Comparison of ENCODE assay signal across 8 cellular contexts in genomic region chr3:133661454-133662255, GRCh38. TPM values are rescaled to one million over a fixed set of nuclear protein-coding genes. Genes with fewer than 3 reads are reported as not detected.
DNase-seq lines count a peak whose midpoint lies in the region; ATAC-seq lines count a peak whose summit lies in the region.

TOPBP1 (minus strand) TSS chr3:133661941; CDS start chr3:133661127, 814 bp downstream.

- H3K36me3 Mint-ChIP-seq in effector memory CD8-positive, alpha-beta T cell (ENCODE audit: insufficient read depth), result peaks cover 21% of the 10 kb centered on the region

- H3K4me3 Mint-ChIP-seq in effector memory CD8-positive, alpha-beta T cell, result peak within 1 kb of the TSS; percentile 91 to 96

- no peaks in the 10 kb centered on the region for H3K27me3 Mint-ChIP-seq in effector memory CD8-positive, alpha-beta T cell

- peaks cover 28 to 40% of the 10 kb centered on the region in 2 donors for H3K4me1 Mint-ChIP-seq in effector memory CD8-positive, alpha-beta T cell (ENCODE audit: low read depth in 2 of 2)

- ATAC-seq in GM21367 (IDR thresholded peaks at IDR 0.05; ENCODE audit: unreplicated experiment), result peak; percentile 81
- peak; percentile 90 for ATAC-seq in effector memory CD8-positive, alpha-beta T cell (replicated peaks)

- no peaks in the 10 kb centered on the region for H3K9me3 Mint-ChIP-seq in effector memory CD8-positive, alpha-beta T cell

- peak; percentile 90 for DNase-seq in COR-L47 (lab: John Stamatoyannopoulos, UW)
- DNase-seq in HT1080 (ENCODE audit: low read depth), result peak; percentile 87
- peak; percentile 83 for DNase-seq in NK-92 treated with Interleukin-12 subunit alpha and Interleukin-12 subunit beta, amount 100 ng/mL, for 24 hours (lab: John Stamatoyannopoulos, UW)
- DNase-seq in activated CD8-positive, alpha-beta memory T cell treated with anti-CD3 and anti-CD28 coated beads for 4 hours (ENCODE audit: low read depth in 2 of 2), result peak; percentile 68 to 82
- DNase-seq in effector memory CD8-positive, alpha-beta T cell, result peak; percentile 73 to 79 (median 78)
- DNase-seq in medulla oblongata (ENCODE audit: extremely low spot score), result peak; percentile 75
- peak; percentile 73 for DNase-seq in stimulated activated CD8-positive, alpha-beta memory T cell treated with anti-CD3 and anti-CD28 coated beads, Interleukin-12 subunit alpha, Interleukin-12 subunit beta, amount 100 ng/mL, for 1 hour (ENCODE audit: low read depth)

- H3K27ac Mint-ChIP-seq in effector memory CD8-positive, alpha-beta T cell, result peak within 1 kb of the TSS; percentile 93 to 95

RNA-seq across cellular contexts. Expression of gene TOPBP1, which starts in this region (rescaled TPM):
- 73.0 and 96.4 TPM in 2 replicates for total RNA-seq in HT1080 (2014; rRNA removed; shearing (Covaris generic))
- polyA plus RNA-seq in HT1080 (2015; cell fraction: cytosol; rRNA removed), result 49.4 and 58.4 TPM in 2 replicates
- 144 and 145 TPM in 2 replicates for polyA plus RNA-seq in HT1080 (2015; cell fraction: nucleus; rRNA removed)

Comparison
In these comparisons a context has a peak if more than half of its experiments do, and no peak if none do; other contexts are left out.
1. Peak in every context shown above with its lines: DNase-seq and ATAC-seq.